Comparison of ENCODE assay signal across 8 cellular contexts in genomic region chr19:49496574-49497008, GRCh38. TPM values are rescaled to one million over a fixed set of nuclear protein-coding genes. Genes with fewer than 3 reads are reported as not detected.
DNase-seq lines count a peak whose midpoint lies in the region; ATAC-seq lines count a peak whose summit lies in the region.

No MANE protein-coding gene starts in this region.

- DNase-seq in T-helper 1 cell, result no peak
- no peak for DNase-seq in NOMO-1 (lab: John Stamatoyannopoulos, UW; ENCODE audit: unreplicated experiment in 2 of 2)
- no peak for DNase-seq in SW 1271 (lab: John Stamatoyannopoulos, UW)

- peak overlapping the region; percentile 99 for H3K27ac Mint-ChIP-seq in T-helper 1 cell treated with Interleukin-12 subunit alpha and Interleukin-12 subunit beta and Interleukin-4 antibody, amounts not matched to agents 30 μg/mL and 1 μg/mL, for 36 hours

- ATAC-seq in HG03432 (IDR thresholded peaks at IDR 0.05; ENCODE audit: unreplicated experiment), result no peak

- no peaks in the 10 kb centered on the region for H3K9me3 Mint-ChIP-seq in T-helper 1 cell treated with Interleukin-12 subunit alpha and Interleukin-12 subunit beta and Interleukin-4 antibody, amounts not matched to agents 30 μg/mL and 1 μg/mL, for 36 hours

- peaks cover 50% of the 10 kb centered on the region for H3K4me1 Mint-ChIP-seq in T-helper 1 cell treated with Interleukin-12 subunit alpha and Interleukin-12 subunit beta and Interleukin-4 antibody, amounts not matched to agents 30 μg/mL and 1 μg/mL, for 36 hours (ENCODE audit: low read depth)

- H3K27ac ChIP-seq in adipose tissue (ENCODE audit: low read depth, low read length) (peak overlapping the region; percentile 36), layer of hippocampus (ENCODE audit: low read depth, low read length) (peak overlapping the region; percentile 98), temporal lobe (ENCODE audit: low read depth, low read length) (peak overlapping the region; percentile 81)

- H3K4me3 Mint-ChIP-seq in T-helper 1 cell treated with Interleukin-12 subunit alpha and Interleukin-12 subunit beta and Interleukin-4 antibody, amounts not matched to agents 30 μg/mL and 1 μg/mL, for 36 hours, result peak overlapping the region; percentile 100

- peaks cover 59% of the 10 kb centered on the region for H3K36me3 Mint-ChIP-seq in T-helper 1 cell treated with Interleukin-12 subunit alpha and Interleukin-12 subunit beta and Interleukin-4 antibody, amounts not matched to agents 30 μg/mL and 1 μg/mL, for 36 hours (ENCODE audit: low read depth)

- H3K27me3 Mint-ChIP-seq in T-helper 1 cell treated with Interleukin-12 subunit alpha and Interleukin-12 subunit beta and Interleukin-4 antibody, amounts not matched to agents 30 μg/mL and 1 μg/mL, for 36 hours (ENCODE audit: low read depth), result no peaks in the 10 kb centered on the region

- WGBS in adipose tissue, 3 donors, result 0% methylated on average over 11 of the region's 11 CpGs

- H3K27me3 ChIP-seq in layer of hippocampus (ENCODE audit: control insufficient read depth, insufficient read depth, low read length), result no peaks in the 10 kb centered on the region

RNA-seq across cellular contexts. Expression of gene RPS11, which starts 0.4 kb away (rescaled TPM):
- 1,000 to 10,000 TPM; 3,233 to 6,569 (median 4,953) TPM for polyA plus RNA-seq in adipose tissue
- 4,583 TPM for total RNA-seq in temporal lobe

RNA-seq across cellular contexts. Expression of gene RPL13A, which starts 9.2 kb away (rescaled TPM):
- polyA plus RNA-seq in adipose tissue, result 1,000 to 10,000 TPM; 3,139 to 5,659 (median 3,499) TPM
- total RNA-seq in temporal lobe, result 1,467 TPM

RNA-seq across cellular contexts. Expression of gene FCGRT, which starts 15.9 kb away (rescaled TPM):
- polyA plus RNA-seq in adipose tissue, result 100 to 1,000 TPM in 2 of 3 donors, 10 to 100 TPM in 1; 57.1 to 268 (median 264) TPM
- 16.2 TPM for total RNA-seq in temporal lobe

RNA-seq across cellular contexts. Expression of gene FLT3LG, which starts 22.6 kb away (rescaled TPM):
- polyA plus RNA-seq in adipose tissue, result 10 to 100 TPM in 1 of 3 donors, 1 to 10 TPM in 2; 2.6 to 20.5 (median 7.4) TPM
- total RNA-seq in temporal lobe, result 0.25 TPM

RNA-seq across cellular contexts. Expression of gene RCN3, which starts 31.2 kb away (rescaled TPM):
- 10 to 100 TPM in 2 of 3 donors, 1 to 10 TPM in 1; 7.8 to 61.6 (median 33.7) TPM for polyA plus RNA-seq in adipose tissue
- 2.5 TPM for total RNA-seq in temporal lobe

Comparison
In these comparisons a context has a peak if more than half of its experiments do, and no peak if none do; other contexts are left out.
1. H3K27ac ChIP-seq: peak in every context shown above with its lines; median percentile 98 in layer of hippocampus; 81 in temporal lobe; 36 in adipose tissue.